In the genomic region with DNA sequence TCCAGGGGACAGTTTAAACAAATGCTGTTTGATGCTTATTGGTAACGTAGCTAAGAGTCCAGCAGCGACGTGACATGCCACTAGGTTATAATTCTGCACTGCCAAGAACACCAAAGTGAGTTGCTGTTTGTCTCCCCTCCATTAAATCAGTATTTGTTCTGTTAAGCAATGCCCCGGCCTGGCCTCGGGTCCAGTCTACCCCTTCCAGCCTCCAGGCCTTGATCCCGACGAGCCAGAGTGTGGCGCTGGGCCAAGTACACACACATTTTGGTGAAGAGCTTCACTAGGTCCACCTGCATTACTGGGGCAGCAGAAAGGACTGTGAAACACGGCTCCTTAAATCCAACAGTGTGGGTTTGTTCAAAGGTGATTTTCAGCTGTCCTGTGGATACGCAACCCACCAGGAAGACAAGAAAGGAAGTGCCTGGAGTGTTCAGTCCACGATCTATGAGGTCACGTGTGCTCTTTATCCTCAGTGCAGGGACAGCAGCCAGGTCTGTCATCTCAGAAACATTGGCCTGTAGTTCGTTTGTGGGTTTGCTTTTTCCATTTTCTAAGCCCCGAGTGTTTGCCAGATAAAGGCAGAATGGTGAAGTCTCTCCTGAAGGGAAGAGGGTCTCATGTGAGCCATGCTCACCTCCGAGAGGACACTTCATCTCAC, we compare ENCODE assay signal across 11 cellular contexts. TPM values are rescaled to one million over a fixed set of nuclear protein-coding genes. Genes with fewer than 3 reads are reported as not detected.
"Had no signal": no experiment of that assay in that cellular context is flagged by ENCODE, and none has a peak within 500 bp of the region (broad histone marks: within the 10 kb centered on the region; RNA-seq: fewer than 3 reads in every experiment).

No MANE protein-coding gene starts in this region.

RNA-seq across cellular contexts. Expression of gene GPR31, which starts 58.7 kb away (rescaled TPM):
- total RNA-seq: activated CD4-positive, alpha-beta T cell treated with anti-CD3 and anti-CD28 coated beads, Interleukin-2, amount 10 ng/mL, durations not matched to agents 24 days and 14 days; activated CD8-positive, alpha-beta memory T cell treated with anti-CD3 and anti-CD28 coated beads for 36 hours; activated CD8-positive, alpha-beta T cell treated with anti-CD3 and anti-CD28 coated beads for 36 hours; activated naive CD8-positive, alpha-beta T cell treated with anti-CD3 and anti-CD28 coated beads for 36 hours; activated T-cell treated with anti-CD3 and anti-CD28 coated beads, Interleukin-2, amount 50 U/mL, for 72 hours; activated T-helper 17 cell treated with anti-CD3 and anti-CD28 coated beads, Interleukin-2, amount 50 U/mL, for 72 hours; aorta; RPMI7951; SJCRH30; T-helper 1 cell treated with Interleukin-12 subunit alpha and Interleukin-12 subunit beta and Interleukin-4 antibody, amounts not matched to agents 30 ng/mL and 1 ng/mL, for 36 hours; T-helper 2 cell treated with Interferon-gamma antibody and Interleukin-4, amounts not matched to agents 100 ng/mL and 5 ng/mL, for 36 hours had no signal
